In genomic region chr19:50313812-50314536, GRCh38 we compare ENCODE assay signal across 16 cellular contexts. TPM values are rescaled to one million over a fixed set of nuclear protein-coding genes. Genes with fewer than 3 reads are reported as not detected.
A peak's percentile ranks its signal among the peaks of the same experiment; 100 is the strongest.
DNase-seq lines count a peak whose midpoint lies in the region; ATAC-seq, FAIRE-seq and TF ChIP-seq lines count a peak whose summit lies in the region.
"Had no signal": no experiment of that assay in that cellular context is flagged by ENCODE, and none has a peak within 500 bp of the region (broad histone marks: within the 10 kb centered on the region; RNA-seq: fewer than 3 reads in every experiment).

No MANE protein-coding gene starts in this region.

- H3K4me3 Mint-ChIP-seq in natural killer cell: no peak overlapping the region

- BruUV-seq in mammary epithelial cell (replicated peaks; lab: Mats Ljungman, UMichigan): no TSS peak

- dilution Hi-C loops in mammary epithelial cell (cut with HindIII; ENCODE audit: low sequenced_read_pairs): no loop called here

- H3K27me3 Mint-ChIP-seq in natural killer cell (ENCODE audit: low read depth in 2 of 2): peaks cover 49 to 55% of the 10 kb centered on the region in 2 donors

- CTCF ChIA-PET in mammary epithelial cell (lab: Charles Lee; ENCODE audit: low non-redundant PET): no interaction called here

- H3K4me1 ChIP-seq in cardiac muscle cell (ENCODE audit: low read depth): peaks cover 11% of the 10 kb centered on the region
- peaks cover 9% of the 10 kb centered on the region for H3K4me1 ChIP-seq in left ventricle myocardium inferior
- H3K4me1 ChIP-seq in OCI-LY3 (ENCODE audit: low read length): peaks cover 39% of the 10 kb centered on the region
- no peaks in the 10 kb centered on the region for H3K4me1 ChIP-seq in kidney (ENCODE audit: control insufficient read depth in 1 of 2, insufficient read depth in 1 of 2, low read depth in 1 of 2, low read length in 2 of 2)
- no peaks in the 10 kb centered on the region for H3K4me1 ChIP-seq in mammary epithelial cell (ENCODE audit: insufficient read depth, low read length)

- H3K27ac Mint-ChIP-seq in natural killer cell: no peak overlapping the region

- no peak for TF ChIP-seq CTCF in cardiac muscle cell (IDR thresholded peaks at IDR 0.05; ENCODE audit: low read depth, low read length)
- no peak for TF ChIP-seq CTCF in left ventricle myocardium inferior (IDR thresholded peaks at IDR 0.05; ENCODE audit: borderline replicate concordance)
- peak; percentile 34 for TF ChIP-seq CTCF in OCI-LY3 (IDR thresholded peaks at IDR 0.05; ENCODE audit: low read depth, low read length)
- no peak for TF ChIP-seq CTCF in kidney (IDR thresholded peaks at IDR 0.05; ENCODE audit: borderline replicate concordance, extremely low read depth, insufficient read depth)
- no peak for TF ChIP-seq CTCF in mammary epithelial cell (conservative IDR thresholded peaks at IDR 0.05 in 1 of 2, IDR thresholded peaks at IDR 0.05 in 1 of 2; ENCODE audit: extremely low read depth in 1 of 2, insufficient read depth in 1 of 2, low read depth in 1 of 2, low read length in 2 of 2)
- no peak for TF ChIP-seq CTCF in natural killer cell (IDR thresholded peaks at IDR 0.05)

- H3K27ac ChIP-seq in cardiac muscle cell: no peak overlapping the region
- H3K27ac ChIP-seq in left ventricle myocardium inferior (replicated peaks): no peak overlapping the region
- peak overlapping the region; percentile 68 for H3K27ac ChIP-seq in OCI-LY3 (ENCODE audit: low read length)
- H3K27ac ChIP-seq in kidney (ENCODE audit: low read depth in 2 of 2, low read length in 2 of 2): no peak overlapping the region
- no peak overlapping the region for H3K27ac ChIP-seq in mammary epithelial cell (ENCODE audit: insufficient read depth, low read depth, low read length)
- H3K27ac ChIP-seq: brain microvascular endothelial cell, epithelial cell of prostate, GM23248, skin epidermis had no signal

- H3K4me3 ChIP-seq in cardiac muscle cell: peak overlapping the region; percentile 31
- no peak overlapping the region for H3K4me3 ChIP-seq in left ventricle myocardium inferior
- H3K4me3 ChIP-seq in OCI-LY3 (ENCODE audit: low read length): peak overlapping the region; percentile 76
- H3K4me3 ChIP-seq in kidney (ENCODE audit: low read length in 2 of 2): no peak overlapping the region
- H3K4me3 ChIP-seq in mammary epithelial cell (replicated peaks in 1 of 3; ENCODE audit: insufficient read depth in 1 of 3, low read depth in 2 of 3, low read length in 3 of 3): no peak overlapping the region
- H3K4me3 ChIP-seq: GM23248, skin epidermis had no signal

- H3K79me2 ChIP-seq in OCI-LY3 (ENCODE audit: low read length): no peaks in the 10 kb centered on the region
- H3K79me2 ChIP-seq in mammary epithelial cell (ENCODE audit: insufficient read depth, low read length): no peaks in the 10 kb centered on the region

- 0% methylated on average over 4 of the region's 20 CpGs for WGBS in mammary epithelial cell (ENCODE audit: low coverage, missing lambda C conversion rate)

- H4K20me1 ChIP-seq in OCI-LY3 (ENCODE audit: insufficient read depth, low read length) (no peaks in the 10 kb centered on the region), mammary epithelial cell (ENCODE audit: insufficient read depth, low read length) (no peaks in the 10 kb centered on the region)

- FAIRE-seq in kidney (lab: Jason Lieb, UNC): no peak

- H3K9me3 ChIP-seq in cardiac muscle cell (ENCODE audit: low read depth) (no peaks in the 10 kb centered on the region), left ventricle myocardium inferior (replicated peaks) (no peaks in the 10 kb centered on the region), OCI-LY3 (ENCODE audit: insufficient read depth, low read length) (no peaks in the 10 kb centered on the region), kidney (ENCODE audit: control insufficient read depth in 1 of 2, low read length in 2 of 2) (no peaks in the 10 kb centered on the region), mammary epithelial cell (replicated peaks; ENCODE audit: insufficient read depth, low read length) (no peaks in the 10 kb centered on the region)

- H3K27me3 ChIP-seq in cardiac muscle cell (no peaks in the 10 kb centered on the region), left ventricle myocardium inferior (ENCODE audit: low read depth) (peaks cover 91% of the 10 kb centered on the region), OCI-LY3 (ENCODE audit: low read depth, low read length) (0 out of 2 replicates have a peak, but pooled peaks cover 4% of the 10 kb centered on the region), mammary epithelial cell (ENCODE audit: insufficient read depth, low read length) (peaks cover 17% of the 10 kb centered on the region)

- ATAC-seq in HG03342 (IDR thresholded peaks at IDR 0.05; ENCODE audit: unreplicated experiment) (no peak), natural killer cell (no peak)
- ATAC-seq: naive thymus-derived CD8-positive, alpha-beta T cell had no signal

- peaks cover 6 to 10% of the 10 kb centered on the region in 2 donors for H3K4me1 Mint-ChIP-seq in natural killer cell

- intact Hi-C loops in left ventricle myocardium inferior (cut with micrococcal nuclease) (no loop called here), kidney (cut with DNase I) (no loop called here), mammary epithelial cell (cut with micrococcal nuclease) (no loop called here), natural killer cell (cut with micrococcal nuclease) (no loop called here)

- H3K36me3 ChIP-seq in cardiac muscle cell: no peaks in the 10 kb centered on the region
- H3K36me3 ChIP-seq in left ventricle myocardium inferior: no peaks in the 10 kb centered on the region
- no peaks in the 10 kb centered on the region for H3K36me3 ChIP-seq in OCI-LY3 (replicated peaks; ENCODE audit: low read depth, low read length)
- H3K36me3 ChIP-seq in kidney (ENCODE audit: control insufficient read depth in 1 of 2, insufficient read depth in 2 of 2, low read length in 2 of 2): no peaks in the 10 kb centered on the region
- no peaks in the 10 kb centered on the region for H3K36me3 ChIP-seq in mammary epithelial cell (ENCODE audit: insufficient read depth, low read length)
- H3K36me3 ChIP-seq: brain microvascular endothelial cell had no signal

- DNase-seq in cardiac muscle cell (ENCODE audit: low read depth in 1 of 2, low spot score in 1 of 2): peak in 1 of 2 donors; percentile 25
- no peak for DNase-seq in left ventricle myocardium inferior
- DNase-seq in kidney: peak; percentile 62
- DNase-seq in mammary epithelial cell: no peak
- DNase-seq in NCI-H187 treated with DMSO at 0.1 percent for 48 hours (lab: John Stamatoyannopoulos, UW): no peak
- no peak for DNase-seq in natural killer cell
- DNase-seq: activated effector memory CD4-positive, alpha-beta T cell treated with anti-CD3 and anti-CD28 coated beads, Interleukin-2, amount 50 U/mL, for 16 hours; brain microvascular endothelial cell; GM23248; KBM-7; NCI-H524 had no signal

- peak overlapping the region; percentile 27; the same call in 1 of the 2 replicates for H2AFZ ChIP-seq in OCI-LY3 (ENCODE audit: low read depth, low read length)
- H2AFZ ChIP-seq in mammary epithelial cell (ENCODE audit: low read depth, low read length): no peak overlapping the region
- H2AFZ ChIP-seq: GM23248 had no signal

- no peaks in the 10 kb centered on the region for H3K36me3 Mint-ChIP-seq in natural killer cell

- H3K9me3 Mint-ChIP-seq in natural killer cell: peaks cover 0 to 2% of the 10 kb centered on the region in 2 donors

- H3K9ac ChIP-seq in OCI-LY3 (ENCODE audit: low read length) (peak overlapping the region; percentile 66), kidney (ENCODE audit: low read length in 2 of 2) (no peak overlapping the region), mammary epithelial cell (ENCODE audit: insufficient read depth, low read length) (no peak overlapping the region)
- H3K9ac ChIP-seq: GM23248 had no signal

- H3K4me2 ChIP-seq in OCI-LY3 (ENCODE audit: low read length) (peak overlapping the region; percentile 82), mammary epithelial cell (ENCODE audit: insufficient read depth, low read depth, low read length) (no peak overlapping the region)

- in situ Hi-C loops in mammary epithelial cell (cut with MboI; ENCODE audit: low sequenced_read_pairs in 2 of 2): no loop called here

RNA-seq across cellular contexts. Expression of gene KCNC3, which starts 15.2 kb away (rescaled TPM):
- total RNA-seq in cardiac muscle cell (6.9 and 8.2 TPM in 2 replicates), left ventricle myocardium inferior (2.6 TPM), kidney (31.0 TPM), mammary epithelial cell (under 1 TPM; 0.09 to 0.67 TPM), natural killer cell (1 to 10 TPM in 1 of 3 donors, under 1 TPM in 2; 0.57 to 3.2 (median 0.68) TPM)
- polyA plus RNA-seq in cardiac muscle cell (4.3 and 6.9 TPM in 2 replicates), kidney (ENCODE audit: insufficient read depth, low read depth, low replicate concordance) (9.1 TPM), mammary epithelial cell (not detected)
- polyA minus RNA-seq in mammary epithelial cell: not detected
- polyA plus RNA-seq: naive thymus-derived CD8-positive, alpha-beta T cell had no signal

RNA-seq across cellular contexts. Expression of gene NAPSA, which starts 51.5 kb away (rescaled TPM):
- total RNA-seq in cardiac muscle cell (0.32 and 3.5 TPM in 2 replicates), left ventricle myocardium inferior (0.05 TPM), kidney (217 TPM), mammary epithelial cell (1 to 10 TPM in 1 of 2 donors, under 1 TPM in 1; 0.75 to 1.3 TPM), natural killer cell (1 to 10 TPM in 1 of 3 donors, under 1 TPM in 2; 0.94 to 1.3 (median 0.95) TPM)
- polyA plus RNA-seq in cardiac muscle cell (0.53 and 1.8 TPM in 2 replicates), kidney (ENCODE audit: insufficient read depth, low read depth, low replicate concordance) (268 TPM), mammary epithelial cell (0.24 TPM)
- not detected for polyA minus RNA-seq in mammary epithelial cell

Comparison
In these comparisons a context has a peak if more than half of its experiments do, and no peak if none do; other contexts are left out.
1. H3K4me3 ChIP-seq: peak in cardiac muscle cell (single experiment) and OCI-LY3 (single experiment); none in left ventricle myocardium inferior (single experiment), kidney (0 of 2) and mammary epithelial cell (0 of 3).
2. RNA of gene NAPSA, which starts 51.5 kb away (total RNA-seq): 217 TPM in kidney (single experiment); 0.32 to 3.5 TPM in cardiac muscle cell, 0.75 to 1.3 TPM in mammary epithelial cell, 0.94 to 1.3 TPM in natural killer cell and 0.05 TPM in left ventricle myocardium inferior (single experiment); every median in the first group is over 10 times any median in the second.